ENCODE assay signal across 26 cellular contexts in genomic region chr11:96854425-96854824, GRCh38.
"Had no signal": no experiment of that assay in that cellular context is flagged by ENCODE, and none has a peak within 500 bp of the region (broad histone marks: within the 10 kb centered on the region; RNA-seq: fewer than 3 reads in every experiment).

No MANE protein-coding gene starts in this region.

- H3K4me3 ChIP-seq: stomach, suprapubic skin, testis, thoracic aorta, thyroid gland, tibial artery, tibial nerve, transverse colon, upper lobe of left lung, upper lobe of right lung, uterus, vagina had no signal

- DNase-seq: stimulated activated CD4-positive, alpha-beta T cell treated with anti-CD3 and anti-CD28 coated beads, Interleukin-2, amount 100 ng/mL, for 48 hours; stimulated activated CD4-positive, alpha-beta T cell treated with anti-CD3 and anti-CD28 coated beads, Interleukin-4, amount 100 ng/mL, for 1 hour; stimulated activated CD4-positive, alpha-beta T cell treated with anti-CD3 and anti-CD28 coated beads, Interleukin-4, amount 100 ng/mL, for 24 hours; stimulated activated CD4-positive, alpha-beta T cell treated with anti-CD3 and anti-CD28 coated beads, Interleukin-4, amount 100 ng/mL, for 4 hours; stimulated activated CD8-positive, alpha-beta memory T cell treated with anti-CD3 and anti-CD28 coated beads, Interleukin-4, amount 100 ng/mL, for 48 hours; stimulated activated naive B cell treated with anti-CD40 and anti-IgM and Interleukin-4, amounts not matched to agents 10 μg/mL and 1 μg/mL and 100 μg/mL, for 72 hours; stimulated activated naive CD4-positive, alpha-beta T cell; stimulated activated naive CD4-positive, alpha-beta T cell treated with Interleukin-2 at 50 U/mL for 16 hours; stimulated activated naive CD8-positive, alpha-beta T cell treated with anti-CD3 and anti-CD28 coated beads, Interleukin-15, amount 100 ng/mL, for 72 hours; stimulated activated naive CD8-positive, alpha-beta T cell treated with anti-CD3 and anti-CD28 coated beads, Interleukin-15, Interleukin-2, amounts not matched to agents 100 U/mL and 50 U/mL, for 24 hours; stomach; substantia nigra; testis; thyroid gland; tibial artery; transverse colon; trophoblast cell; upper lobe of left lung; upper lobe of right lung; uterus had no signal

- H3K36me3 ChIP-seq: stomach, suprapubic skin, thoracic aorta, thyroid gland, tibial artery, tibial nerve, transverse colon, upper lobe of left lung, upper lobe of right lung, uterus, vagina had no signal

- ATAC-seq: stimulated activated effector memory CD8-positive, alpha-beta T cell treated with anti-CD3 and anti-CD28 coated beads, Interleukin-12 subunit alpha, Interleukin-12 subunit beta, amount 100 ng/mL, for 72 hours; stimulated activated memory B cell treated with anti-CD40 and anti-IgM and Interleukin-4, amounts not matched to agents 10 μg/mL and 1 μg/mL and 100 μg/mL, for 72 hours; stimulated activated naive B cell treated with anti-CD40 and anti-IgM and Interleukin-4, amounts not matched to agents 10 μg/mL and 1 μg/mL and 100 μg/mL, for 72 hours; stimulated activated naive CD8-positive, alpha-beta T cell treated with anti-CD3 and anti-CD28 coated beads, Interleukin-15, amount 100 ng/mL, for 72 hours; stimulated activated naive CD8-positive, alpha-beta T cell treated with anti-CD3 and anti-CD28 coated beads, Interleukin-15, Interleukin-2, amounts not matched to agents 100 U/mL and 50 U/mL, for 24 hours; upper lobe of right lung had no signal

- H3K27ac ChIP-seq: stomach, suprapubic skin, testis, thoracic aorta, thyroid gland, tibial artery, tibial nerve, transverse colon, upper lobe of left lung, upper lobe of right lung, uterus, vagina had no signal

- H3K9me3 ChIP-seq: suprapubic skin, testis, thoracic aorta, thyroid gland, transverse colon, upper lobe of right lung, uterus, vagina had no signal

- H3K27me3 ChIP-seq: stomach, suprapubic skin, testis, thyroid gland, tibial artery, tibial nerve, transverse colon, upper lobe of left lung, upper lobe of right lung, uterus, vagina had no signal

- H3K4me1 ChIP-seq: stomach, suprapubic skin, thyroid gland, tibial artery, tibial nerve, transverse colon, upper lobe of left lung, upper lobe of right lung, uterus, vagina had no signal
